ENCODE assay signal across 1 cellular context in genomic region chr20:3180319-3180718, GRCh38.
A peak's percentile ranks its signal among the peaks of the same experiment; 100 is the strongest.
TF ChIP-seq lines count a peak whose summit lies in the region.

No MANE protein-coding gene starts in this region.

TF ChIP-seq in K562, 482 proteins besides CTCF, POLR2A, EP300 and RAD21:
- TF ChIP-seq TCF7L2 (IDR thresholded peaks at IDR 0.05; ENCODE audit: low read depth, low read length) (no peak), ZNF263 (CRISPR knock-in tag; IDR thresholded peaks at IDR 0.05; ENCODE audit: borderline replicate concordance) (peak; percentile 89)
